ENCODE assay signal across 24 cellular contexts in genomic region chr5:96609369-96609768, GRCh38. TPM values are rescaled to one million over a fixed set of nuclear protein-coding genes. Genes with fewer than 3 reads are reported as not detected.
DNase-seq lines count a peak whose midpoint lies in the region; ATAC-seq and TF ChIP-seq lines count a peak whose summit lies in the region.
"Had no signal": no experiment of that assay in that cellular context is flagged by ENCODE, and none has a peak within 500 bp of the region (broad histone marks: within the 10 kb centered on the region; RNA-seq: fewer than 3 reads in every experiment).

No MANE protein-coding gene starts in this region.

- ATAC-seq in GM18861 (IDR thresholded peaks at IDR 0.05; ENCODE audit: unreplicated experiment), result no peak
- ATAC-seq in GM19324 (IDR thresholded peaks at IDR 0.05; ENCODE audit: low FRiP score, unreplicated experiment), result no peak
- no peak for ATAC-seq in HG02642 (IDR thresholded peaks at IDR 0.05; ENCODE audit: poor library complexity, unreplicated experiment)
- ATAC-seq: A549, GM12878, GM23338, HCT116 had no signal

- TF ChIP-seq CTCF in choroid plexus epithelial cell (conservative IDR thresholded peaks at IDR 0.05; ENCODE audit: low read depth, low read length), result no peak
- TF ChIP-seq CTCF in fibroblast of mammary gland (conservative IDR thresholded peaks at IDR 0.05; ENCODE audit: control insufficient read depth, insufficient read depth, low read depth, low read length), result no peak

- peak; percentile 55 for DNase-seq in LHCN-M2 (ENCODE audit: low read depth)
- peak; percentile 34 for DNase-seq in choroid plexus epithelial cell (ENCODE audit: low read depth)
- peak; percentile 25 for DNase-seq in fibroblast of mammary gland (ENCODE audit: low read depth)
- peak; percentile 23 for DNase-seq in renal cortical epithelial cell (ENCODE audit: low read depth)
- DNase-seq in SHP77 (lab: John Stamatoyannopoulos, UW), result no peak
- DNase-seq: 8988T; ACHN; AML-193; BE2C; CD4-positive, alpha-beta T cell; CD8-positive, alpha-beta memory T cell; DMS 273 treated with DMSO at 0.1 percent for 48 hours; DMS79; EL; GDM1; H9 had no signal

- H3K4me3 ChIP-seq in choroid plexus epithelial cell (ENCODE audit: low read depth, low read length) (no peak overlapping the region), fibroblast of mammary gland (ENCODE audit: control insufficient read depth, low read depth, low read length) (no peak overlapping the region)
- H3K4me3 ChIP-seq: A549; BLaER1 treated with 17β-estradiol and CSF1 and Interleukin-3, amounts not matched to agents 10 nM and 100 nM; GM12878; GM23338 had no signal

RNA-seq across cellular contexts. Expression of gene CAST, which starts 52.8 kb away (rescaled TPM):
- total RNA-seq in LHCN-M2 (2014; rRNA removed) (150 and 191 TPM in 2 replicates), renal cortical epithelial cell (183 and 341 TPM in 2 replicates)
- 102 TPM for polyA plus RNA-seq in LHCN-M2 (2012)

Comparison
In these comparisons a context has a peak if more than half of its experiments do, and no peak if none do; other contexts are left out.
1. DNase-seq: peak in LHCN-M2 (single experiment), choroid plexus epithelial cell (single experiment), fibroblast of mammary gland (single experiment) and renal cortical epithelial cell (single experiment); none in SHP77 (0 of 2).